1 cellular context compared by ENCODE assay signal in the genomic region with DNA sequence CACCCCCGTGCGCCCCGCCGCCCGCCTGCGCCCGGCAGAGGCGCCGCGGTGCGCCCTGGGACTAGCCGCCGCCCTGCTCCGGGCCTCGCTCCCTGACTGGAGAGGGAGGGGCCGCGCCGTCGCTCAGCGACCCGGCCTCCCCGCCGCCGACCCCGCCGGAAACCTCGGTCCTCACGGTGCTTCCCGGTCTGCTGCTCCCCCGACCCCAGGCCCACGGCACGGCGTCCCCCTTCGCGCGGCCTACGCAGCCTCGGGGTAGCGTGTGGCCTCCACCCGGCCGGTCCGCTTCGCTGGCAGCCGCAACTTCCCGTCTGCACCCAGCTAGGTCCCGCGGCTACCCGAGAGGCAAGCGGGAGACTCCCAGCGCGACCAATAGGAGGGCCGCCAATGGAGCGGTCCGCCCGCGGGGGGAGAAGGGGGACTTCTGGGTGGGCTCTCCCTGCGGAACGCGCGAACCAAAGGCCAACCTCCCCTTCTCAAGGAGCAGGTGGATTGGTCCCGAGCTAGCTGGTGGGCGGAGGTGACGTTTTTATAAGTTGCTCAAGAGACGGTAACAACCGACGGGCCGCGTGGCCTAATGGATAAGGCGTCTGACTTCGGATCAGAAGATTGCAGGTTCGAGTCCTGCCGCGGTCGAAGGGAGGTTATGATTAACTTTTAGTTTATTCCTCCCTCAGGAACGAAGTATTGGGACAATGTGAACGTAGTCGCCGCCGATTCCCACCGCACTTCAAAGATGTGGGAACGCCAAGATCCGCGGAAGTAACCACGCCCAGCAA.
A peak's percentile ranks its signal among the peaks of the same experiment; 100 is the strongest.
TF ChIP-seq lines count a peak whose summit lies in the region.

Gene POLG, minus strand, starts transcription at position 315 of the 779 bp plus-strand sequence. CDS start 1,070 bp downstream, outside the sequence.

TF ChIP-seq in H1, 55 proteins besides CTCF, POLR2A, EP300 and RAD21 (continued from another document):
- no peak for TF ChIP-seq CTBP2 (IDR thresholded peaks at IDR 0.05; ENCODE audit: borderline replicate concordance, insufficient read depth, insufficient read length, low read length)
- TF ChIP-seq JUND (IDR thresholded peaks at IDR 0.05; ENCODE audit: low read length): peak; percentile 97
